8 cellular contexts compared by ENCODE assay signal in genomic region chr1:11642418-11643017, GRCh38. TPM values are rescaled to one million over a fixed set of nuclear protein-coding genes. Genes with fewer than 3 reads are reported as not detected.
DNase-seq lines count a peak whose midpoint lies in the region; ATAC-seq and TF ChIP-seq lines count a peak whose summit lies in the region.
"Not testable (repeated sequence)": the region's sequence is repeated elsewhere in the genome, so short reads cannot be mapped to it uniquely, and the experiment has no call there.

No MANE protein-coding gene starts in this region.

- H3K36me3 Mint-ChIP-seq in endodermal cell (ENCODE audit: low read depth) = not testable (repeated sequence)

- TF ChIP-seq CTCF in AG04449 (IDR thresholded peaks at IDR 0.05; ENCODE audit: insufficient read depth, low read length, missing control alignments) (peak; percentile 96), GM13976 (IDR thresholded peaks at IDR 0.05; ENCODE audit: borderline replicate concordance, control extremely low read depth, extremely low read depth, insufficient read depth, missing control alignments) (peak; percentile 90), endodermal cell (conservative IDR thresholded peaks at IDR 0.05) (peak; percentile 98), right lobe of liver (IDR thresholded peaks at IDR 0.05) (peak; percentile 92 to 94 (median 94))

- peak; percentile 79 to 89 (median 82) for ATAC-seq in right lobe of liver

- in situ Hi-C loops in GM13976 (cut with MboI; ENCODE audit: low sequenced_read_pairs, unreplicated experiment) = loop anchor here (25.0 kb wide), 2 partner anchors 330 to 580 kb away; partner anchors contain the start of gene SRM

- TF ChIP-seq POLR2A in right lobe of liver (IDR thresholded peaks at IDR 0.05) = not testable (repeated sequence)

- not testable (repeated sequence) for H3K4me3 ChIP-seq in AG04449 (ENCODE audit: low read depth, low read length); endodermal cell (ENCODE audit: low read length); right lobe of liver

- CTCF ChIA-PET in AG04449 (lab: Yijun Ruan, JAX) = interaction anchor here (0.7 to 22.2 kb wide), 39 partner anchors 9 to 611 kb away, joined by 3 to 456 read pairs (median 3); partner anchors contain the start of genes DISP3, EXOSC10, FBXO2 and FBXO6

- not testable (repeated sequence) for H3K9me3 Mint-ChIP-seq in endodermal cell

- POLR2A ChIA-PET in AG04449 (lab: Yijun Ruan, JAX) = not testable (repeated sequence)

- not testable (repeated sequence) for H3K36me3 ChIP-seq in endodermal cell (ENCODE audit: control insufficient read depth, insufficient read depth, low read length); right lobe of liver

- not testable (repeated sequence) for H3K27ac Mint-ChIP-seq in endodermal cell

- H3K4me1 ChIP-seq in endodermal cell (ENCODE audit: control insufficient read depth, insufficient read depth, low read length); right lobe of liver: not testable (repeated sequence)

- not testable (repeated sequence) for H3K4me1 Mint-ChIP-seq in endodermal cell

- H3K9me3 ChIP-seq in endodermal cell (ENCODE audit: control insufficient read depth, low read length); right lobe of liver: not testable (repeated sequence)

- intact Hi-C loops in right lobe of liver (cut with DNase I) = loop anchor here in 1 of 2 donors (10.0 kb wide), 1 partner anchor 398 kb away; no protein-coding TSS in a partner anchor

- not testable (repeated sequence) for H3K27ac ChIP-seq in endodermal cell (ENCODE audit: low read depth, low read length); right lobe of liver

- H3K27me3 Mint-ChIP-seq in endodermal cell (ENCODE audit: insufficient read depth) = not testable (repeated sequence)

- H3K4me3 Mint-ChIP-seq in endodermal cell = not testable (repeated sequence)

- H3K9ac ChIP-seq in endodermal cell (ENCODE audit: extremely low read depth, low read length, poor library complexity, severe bottlenecking) = not testable (repeated sequence)

- WGBS in endodermal cell (ENCODE audit: insufficient coverage in 1 of 2, insufficient read length in 1 of 2), 2 experiments = 44 to 61% methylated on average over 13 to 18 of the region's 18 CpGs
- WGBS in right lobe of liver (ENCODE audit: insufficient coverage, low coverage, low lambda C conversion rate, missing lambda C conversion rate) = 20% methylated on average over 9 of the region's 18 CpGs

- not testable (repeated sequence) for DNase-seq in AG04449 (ENCODE audit: low read depth, low spot score); right lobe of liver
- DNase-seq in GM13976 (ENCODE audit: low spot score) = peak; percentile 84
- DNase-seq in NCI-H1436 (lab: John Stamatoyannopoulos, UW) = peak; percentile 71
- peak; percentile 58 for DNase-seq in SK-N-DZ (ENCODE audit: low spot score)
- peak; percentile 79 to 81 for DNase-seq in activated T-cell treated with anti-CD3 and anti-CD28 coated beads, Interleukin-2, amount 50 U/mL, for 48 hours
- DNase-seq in endodermal cell = peak; percentile 87
- DNase-seq in stimulated activated CD4-positive, alpha-beta T cell treated with anti-CD3 and anti-CD28 coated beads, Interleukin-1b, Interleukin-23, amount 100 ng/mL, for 4 hours (ENCODE audit: low read depth in 2 of 2) = peak; percentile 45 to 68

- not testable (repeated sequence) for H3K27me3 ChIP-seq in endodermal cell (ENCODE audit: control insufficient read depth, insufficient read depth, low read length, poor library complexity, severe bottlenecking); right lobe of liver

RNA-seq across cellular contexts. Expression of gene FBXO2, which starts 11.7 kb away (rescaled TPM):
- 0.08 and 0.45 TPM in 2 replicates for polyA plus RNA-seq in SK-N-DZ (2014; cell fraction: cytosol; rRNA removed)
- polyA plus RNA-seq in SK-N-DZ (2014; cell fraction: nucleus; rRNA removed) = 0.98 and 1.4 TPM in 2 replicates
- total RNA-seq in endodermal cell (10 to 100 TPM; 14.1 to 32.0 TPM), right lobe of liver (10 to 100 TPM in 4 of 6 experiments, 1 to 10 TPM in 2; 6.6 to 23.7 (median 16.0) TPM)
- polyA plus RNA-seq in endodermal cell (2013, experiment 1 of 2) = 6.0 TPM
- polyA plus RNA-seq in endodermal cell (2013, experiment 2 of 2) = 4.3 TPM

RNA-seq across cellular contexts. Expression of gene FBXO44, which starts 12.2 kb away (rescaled TPM):
- 9.9 and 10.0 TPM in 2 replicates for polyA plus RNA-seq in SK-N-DZ (2014; cell fraction: cytosol; rRNA removed)
- 29.4 and 40.4 TPM in 2 replicates for polyA plus RNA-seq in SK-N-DZ (2014; cell fraction: nucleus; rRNA removed)
- total RNA-seq in endodermal cell (10 to 100 TPM; 29.1 to 39.1 TPM), right lobe of liver (10 to 100 TPM in 4 of 6 experiments, 1 to 10 TPM in 2; 8.7 to 15.3 (median 10.5) TPM)
- polyA plus RNA-seq in endodermal cell (2013, experiment 1 of 2) = 23.4 TPM
- polyA plus RNA-seq in endodermal cell (2013, experiment 2 of 2) = 15.7 TPM

RNA-seq across cellular contexts. Expression of gene FBXO6, which starts 21.5 kb away (rescaled TPM):
- 0.54 and 1.1 TPM in 2 replicates for polyA plus RNA-seq in SK-N-DZ (2014; cell fraction: cytosol; rRNA removed)
- 0.33 TPM in 1 of 2 replicates, not detected in the other for polyA plus RNA-seq in SK-N-DZ (2014; cell fraction: nucleus; rRNA removed)
- 1 to 10 TPM; 2.7 to 4.1 TPM for total RNA-seq in endodermal cell
- polyA plus RNA-seq in endodermal cell (2013, experiment 1 of 2) = 2.8 TPM
- polyA plus RNA-seq in endodermal cell (2013, experiment 2 of 2) = 2.0 TPM
- 10 to 100 TPM in 4 of 6 experiments, 1 to 10 TPM in 2; 7.0 to 21.1 (median 11.5) TPM for total RNA-seq in right lobe of liver

RNA-seq across cellular contexts. Expression of gene MAD2L2, which starts 38.4 kb away (rescaled TPM):
- polyA plus RNA-seq in SK-N-DZ (2014; cell fraction: cytosol; rRNA removed) = 158 and 161 TPM in 2 replicates
- 154 and 165 TPM in 2 replicates for polyA plus RNA-seq in SK-N-DZ (2014; cell fraction: nucleus; rRNA removed)
- 100 to 1,000 TPM; 128 to 132 TPM for total RNA-seq in endodermal cell
- polyA plus RNA-seq in endodermal cell (2013, experiment 1 of 2) = 153 TPM
- polyA plus RNA-seq in endodermal cell (2013, experiment 2 of 2) = 130 TPM
- total RNA-seq in right lobe of liver = 10 to 100 TPM; 18.0 to 66.4 (median 29.7) TPM

RNA-seq across cellular contexts. Expression of gene DRAXIN, which starts 49.0 kb away (rescaled TPM):
- polyA plus RNA-seq in SK-N-DZ (2014; cell fraction: cytosol; rRNA removed) = 0.75 and 1.0 TPM in 2 replicates
- polyA plus RNA-seq in SK-N-DZ (2014; cell fraction: nucleus; rRNA removed) = 0.37 and 0.94 TPM in 2 replicates
- 1 to 10 TPM; 5.4 to 6.0 TPM for total RNA-seq in endodermal cell
- 42.1 TPM for polyA plus RNA-seq in endodermal cell (2013, experiment 1 of 2)
- polyA plus RNA-seq in endodermal cell (2013, experiment 2 of 2) = 39.2 TPM
- total RNA-seq in right lobe of liver = not detected
